In genomic region chr7:34451923-34452322, GRCh38 we compare ENCODE assay signal across 26 cellular contexts.
DNase-seq lines count a peak whose midpoint lies in the region; ATAC-seq, FAIRE-seq and TF ChIP-seq lines count a peak whose summit lies in the region.
"Had no signal": no experiment of that assay in that cellular context is flagged by ENCODE, and none has a peak within 500 bp of the region (broad histone marks: within the 10 kb centered on the region; RNA-seq: fewer than 3 reads in every experiment).

No MANE protein-coding gene starts in this region.

- H3K9me3 Mint-ChIP-seq in MCF 10A (ENCODE audit: unreplicated experiment): peaks cover 8% of the 10 kb centered on the region
- H3K9me3 Mint-ChIP-seq: neural crest cell had no signal

- H3K79me2 ChIP-seq in mammary epithelial cell (ENCODE audit: insufficient read depth, low read length): no peaks in the 10 kb centered on the region
- no peaks in the 10 kb centered on the region for H3K79me2 ChIP-seq in endothelial cell of umbilical vein (ENCODE audit: control insufficient read depth, insufficient read depth, low read length)
- no peaks in the 10 kb centered on the region for H3K79me2 ChIP-seq in smooth muscle cell (ENCODE audit: low read depth)

- POLR2A ChIA-PET in MCF 10A (lab: Yijun Ruan, JAX): interaction anchor here (0.5 to 1.1 kb wide), 3 partner anchors 8 to 316 kb away, joined by 3 read pairs; no protein-coding TSS in a partner anchor
- POLR2A ChIA-PET in endothelial cell of umbilical vein (lab: Charles Lee): no interaction called here

- peaks cover 7% of the 10 kb centered on the region for H3F3A ChIP-seq in smooth muscle cell (ENCODE audit: low read depth)

- DNase-seq in MCF 10A (ENCODE audit: unreplicated experiment) (peak; percentile 64), mammary epithelial cell (no peak), RPMI7951 (ENCODE audit: low read depth) (peak; percentile 77), endothelial cell of umbilical vein (ENCODE audit: low read depth, low spot score) (peak; percentile 83), smooth muscle cell (lab: John Stamatoyannopoulos, UW; ENCODE audit: unreplicated experiment) (no peak), dorsolateral prefrontal cortex (no peak)
- DNase-seq: activated B cell treated with CpG ODN at 0.5 μM for 24 hours; activated CD4-positive, alpha-beta T cell treated with anti-CD3 and anti-CD28 coated beads, Interleukin-2, amount 50 U/mL, for 4 hours; activated CD8-positive, alpha-beta memory T cell treated with anti-CD3 and anti-CD28 coated beads, Interleukin-2, amount 50 U/mL, for 4 hours; cortex of kidney; DMS 273 treated with DMSO at 0.1 percent for 48 hours; foreskin melanocyte; hippocampal formation; Kasumi-1; NCI-H510A; Peyer's patch; T1000 had no signal

- CTCF ChIA-PET in MCF 10A (lab: Yijun Ruan, JAX) (interaction anchor here (0.7 to 1.6 kb wide), 2 partner anchors 21 to 144 kb away, joined by 3 read pairs; no protein-coding TSS in a partner anchor), mammary epithelial cell (lab: Charles Lee; ENCODE audit: low non-redundant PET) (no interaction called here), endothelial cell of umbilical vein (lab: Charles Lee) (interaction anchor here (0.9 to 2.2 kb wide), 8 partner anchors 9 to 364 kb away, joined by 3 to 16 read pairs (median 4); no protein-coding TSS in a partner anchor)

- no TSS peak for BruUV-seq in MCF 10A (replicated peaks; lab: Mats Ljungman, UMichigan)
- BruUV-seq in mammary epithelial cell (replicated peaks; lab: Mats Ljungman, UMichigan): no TSS peak
- TSS peak; percentile 37 for BruUV-seq in endothelial cell of umbilical vein (replicated peaks; lab: Mats Ljungman, UMichigan)

- TF ChIP-seq CTCF in MCF 10A (IDR thresholded peaks at IDR 0.05; ENCODE audit: unreplicated experiment) (no peak), mammary epithelial cell (conservative IDR thresholded peaks at IDR 0.05 in 1 of 2, IDR thresholded peaks at IDR 0.05 in 1 of 2; ENCODE audit: extremely low read depth in 1 of 2, insufficient read depth in 1 of 2, low read depth in 1 of 2, low read length in 2 of 2) (no peak), endothelial cell of umbilical vein (IDR thresholded peaks at IDR 0.05; ENCODE audit: extremely low read depth in 1 of 2, insufficient read depth in 1 of 2, low read depth in 1 of 2, low read length in 2 of 2) (no peak), smooth muscle cell (IDR thresholded peaks at IDR 0.05; ENCODE audit: borderline replicate concordance, insufficient read depth, poor library complexity, severe bottlenecking) (no peak), dorsolateral prefrontal cortex (IDR thresholded peaks at IDR 0.05 in 54 of 56, conservative IDR thresholded peaks at IDR 0.05 in 2 of 56; ENCODE audit: low read depth in 1 of 56, partially characterized antibody in 56 of 56) (no peak)

- no peak overlapping the region for H3K4me3 ChIP-seq in mammary epithelial cell (replicated peaks in 1 of 3; ENCODE audit: insufficient read depth in 1 of 3, low read depth in 2 of 3, low read length in 3 of 3)
- no peak overlapping the region for H3K4me3 ChIP-seq in endothelial cell of umbilical vein (replicated peaks in 1 of 3; ENCODE audit: insufficient read depth in 1 of 3, low read depth in 1 of 3, low read length in 3 of 3)
- no peak overlapping the region for H3K4me3 ChIP-seq in smooth muscle cell
- no peak overlapping the region for H3K4me3 ChIP-seq in dorsolateral prefrontal cortex
- H3K4me3 ChIP-seq: GM12878, Peyer's patch had no signal

- no peak for TF ChIP-seq POLR2A in endothelial cell of umbilical vein (IDR thresholded peaks at IDR 0.05; ENCODE audit: low read depth, low read length)

- no peaks in the 10 kb centered on the region for H3K27me3 Mint-ChIP-seq in MCF 10A (ENCODE audit: insufficient read depth, unreplicated experiment)
- H3K27me3 Mint-ChIP-seq: activated B cell treated with CpG ODN at 0.5 μM for 24 hours; activated naive CD8-positive, alpha-beta T cell had no signal

- H3K4me2 ChIP-seq in mammary epithelial cell (ENCODE audit: insufficient read depth, low read depth, low read length) (no peak overlapping the region), endothelial cell of umbilical vein (ENCODE audit: insufficient read depth, low read length) (peak overlapping the region; percentile 85), smooth muscle cell (peak overlapping the region; percentile 76)

- H3K27ac ChIP-seq in mammary epithelial cell (ENCODE audit: insufficient read depth, low read depth, low read length) (no peak overlapping the region), endothelial cell of umbilical vein (ENCODE audit: insufficient read depth, low read depth, low read length) (peak overlapping the region; percentile 63), smooth muscle cell (ENCODE audit: low read depth) (peak overlapping the region; percentile 64), dorsolateral prefrontal cortex (no peak overlapping the region)
- H3K27ac ChIP-seq: C4-2B, Peyer's patch had no signal

- H2AFZ ChIP-seq in mammary epithelial cell (ENCODE audit: low read depth, low read length) (no peak overlapping the region), endothelial cell of umbilical vein (ENCODE audit: low read depth, low read length) (no peak overlapping the region), smooth muscle cell (ENCODE audit: low read depth) (no peak overlapping the region)

- H3K27ac Mint-ChIP-seq in MCF 10A (ENCODE audit: low read depth, unreplicated experiment): no peak overlapping the region
- H3K27ac Mint-ChIP-seq: activated B cell treated with CpG ODN at 0.5 μM for 24 hours; activated naive CD8-positive, alpha-beta T cell; activated T-helper 2 cell treated with anti-CD3 and anti-CD28 coated beads, Interferon-gamma antibody, Interleukin-2, Interleukin-4, amounts not matched to agents 10 μg/mL and 5 μg/mL and 100 μg/mL, durations not matched to agents 14 hours and 24 hours and 36 hours; brain had no signal

- no peaks in the 10 kb centered on the region for H3K36me3 ChIP-seq in mammary epithelial cell (ENCODE audit: insufficient read depth, low read length)
- H3K36me3 ChIP-seq in endothelial cell of umbilical vein (ENCODE audit: control insufficient read depth in 2 of 2, extremely low read depth in 1 of 2, insufficient read depth in 2 of 2, low read length in 2 of 2): no peaks in the 10 kb centered on the region
- H3K36me3 ChIP-seq in smooth muscle cell (ENCODE audit: low read depth): no peaks in the 10 kb centered on the region
- H3K36me3 ChIP-seq: Peyer's patch had no signal

- H3K9ac ChIP-seq in mammary epithelial cell (ENCODE audit: insufficient read depth, low read length): no peak overlapping the region
- H3K9ac ChIP-seq in endothelial cell of umbilical vein (replicated peaks; ENCODE audit: extremely low read depth, insufficient read depth, low read length): peak overlapping the region; percentile 5
- H3K9ac ChIP-seq in smooth muscle cell (ENCODE audit: low read depth): no peak overlapping the region

- H3K9me3 ChIP-seq in mammary epithelial cell (replicated peaks; ENCODE audit: insufficient read depth, low read length) (no peaks in the 10 kb centered on the region), endothelial cell of umbilical vein (replicated peaks; ENCODE audit: control insufficient read depth, insufficient read depth, low read length) (no peaks in the 10 kb centered on the region), smooth muscle cell (replicated peaks; ENCODE audit: low read depth) (no peaks in the 10 kb centered on the region)

- 61% methylated on average over 3 of the region's 3 CpGs for WGBS in mammary epithelial cell (ENCODE audit: low coverage, missing lambda C conversion rate)
- 13% methylated on average over 3 of the region's 3 CpGs for WGBS in smooth muscle cell (ENCODE audit: low lambda C conversion rate)

- FAIRE-seq in endothelial cell of umbilical vein (lab: Jason Lieb, UNC): no peak
- FAIRE-seq: GM12878, islet of Langerhans had no signal

- H3K4me3 Mint-ChIP-seq in MCF 10A (ENCODE audit: unreplicated experiment): no peak overlapping the region
- H3K4me3 Mint-ChIP-seq: activated B cell treated with CpG ODN at 0.5 μM for 24 hours; activated naive CD8-positive, alpha-beta T cell; brain; neural crest cell had no signal

- in situ Hi-C loops in mammary epithelial cell (cut with MboI; ENCODE audit: low sequenced_read_pairs in 2 of 2): no loop called here

- ATAC-seq in GM18511 (IDR thresholded peaks at IDR 0.05; ENCODE audit: unreplicated experiment) (no peak), GM21576 (IDR thresholded peaks at IDR 0.05; ENCODE audit: unreplicated experiment) (no peak)
- ATAC-seq: GM12878 had no signal

- intact Hi-C loops in MCF 10A (cut with micrococcal nuclease): no loop called here
- intact Hi-C loops in mammary epithelial cell (cut with micrococcal nuclease): no loop called here
- intact Hi-C loops in endothelial cell of umbilical vein (cut with micrococcal nuclease): loop anchor here (1.0 to 10.0 kb wide), 5 partner anchors 175 to 1867 kb away; partner anchors contain the start of genes DPY19L1 and TBX20
- intact Hi-C loops in dorsolateral prefrontal cortex (cut with DNase I): no loop called here

- H3K4me1 Mint-ChIP-seq in MCF 10A (ENCODE audit: insufficient read depth, unreplicated experiment): peaks cover 7% of the 10 kb centered on the region
- H3K4me1 Mint-ChIP-seq: activated B cell treated with CpG ODN at 0.5 μM for 24 hours, brain, neural crest cell had no signal

- no peaks in the 10 kb centered on the region for H3K36me3 Mint-ChIP-seq in MCF 10A (ENCODE audit: insufficient read depth, unreplicated experiment)
- H3K36me3 Mint-ChIP-seq: activated naive CD8-positive, alpha-beta T cell; brain had no signal

- H3K27me3 ChIP-seq in mammary epithelial cell (ENCODE audit: insufficient read depth, low read length) (no peaks in the 10 kb centered on the region), endothelial cell of umbilical vein (ENCODE audit: control insufficient read depth in 2 of 2, insufficient read depth in 2 of 2, low read length in 2 of 2) (no peaks in the 10 kb centered on the region), smooth muscle cell (ENCODE audit: low read depth) (no peaks in the 10 kb centered on the region), dorsolateral prefrontal cortex (peaks cover 0 to under 1% (median 0%) of the 10 kb centered on the region in 45 donors)
- H3K27me3 ChIP-seq: Peyer's patch had no signal

- H4K20me1 ChIP-seq in mammary epithelial cell (ENCODE audit: insufficient read depth, low read length) (no peaks in the 10 kb centered on the region), endothelial cell of umbilical vein (replicated peaks; ENCODE audit: control insufficient read depth, extremely low read depth, insufficient read depth, low read length) (no peaks in the 10 kb centered on the region), smooth muscle cell (ENCODE audit: low read depth) (no peaks in the 10 kb centered on the region)

- H3K4me1 ChIP-seq in mammary epithelial cell (ENCODE audit: insufficient read depth, low read length): no peaks in the 10 kb centered on the region
- peaks cover 30% of the 10 kb centered on the region for H3K4me1 ChIP-seq in endothelial cell of umbilical vein (ENCODE audit: control insufficient read depth, extremely low read depth, insufficient read depth, low read length)
- H3K4me1 ChIP-seq in smooth muscle cell (ENCODE audit: low read depth): peaks cover 15% of the 10 kb centered on the region
- H3K4me1 ChIP-seq: Peyer's patch had no signal

- dilution Hi-C loops in mammary epithelial cell (cut with HindIII; ENCODE audit: low sequenced_read_pairs): no loop called here
- dilution Hi-C loops in endothelial cell of umbilical vein (cut with MboI; ENCODE audit: extremely low pct_ligation_motif_present, low sequenced_read_pairs): no loop called here

- H3K9me1 ChIP-seq in endothelial cell of umbilical vein (replicated peaks; ENCODE audit: control insufficient read depth, extremely low read depth, insufficient read depth, low read length): no peaks in the 10 kb centered on the region

Comparison
In these comparisons a context has a peak if more than half of its experiments do, and no peak if none do; other contexts are left out.
1. DNase-seq: peak in MCF 10A (single experiment), RPMI7951 (single experiment) and endothelial cell of umbilical vein (single experiment); none in mammary epithelial cell (single experiment), smooth muscle cell (single experiment) and dorsolateral prefrontal cortex (0 of 10).
2. H3K27ac ChIP-seq: peak in endothelial cell of umbilical vein (single experiment) and smooth muscle cell (single experiment); none in mammary epithelial cell (single experiment) and dorsolateral prefrontal cortex (0 of 59).